Comparison of ENCODE assay signal across 2 cellular contexts in genomic region chr20:33651562-33652048, GRCh38.
TF ChIP-seq lines count a peak whose summit lies in the region.

No MANE protein-coding gene starts in this region.

TF ChIP-seq in Ishikawa, 13 proteins besides CTCF, POLR2A, EP300 and RAD21:
- TF ChIP-seq ZBTB7A (IDR thresholded peaks at IDR 0.05; ENCODE audit: low read depth) (no peak), CREB1 (IDR thresholded peaks at IDR 0.05; ENCODE audit: low read depth) (no peak), TCF12 (IDR thresholded peaks at IDR 0.05; ENCODE audit: low read depth) (0 out of 2 replicates have a peak, but pooled peaks have one; percentile 2)

TF ChIP-seq in GM12878, 131 proteins besides CTCF, POLR2A, EP300 and RAD21:
- no peak for TF ChIP-seq ATF2 (IDR thresholded peaks at IDR 0.05; ENCODE audit: low read length)
- no peak for TF ChIP-seq BCL3 (IDR thresholded peaks at IDR 0.05; ENCODE audit: borderline replicate concordance, insufficient read depth, low read depth, low read length, poor library complexity, severe bottlenecking)
TF ChIP-seq in GM12878: peak in this region for 0.
